In the genomic region with DNA sequence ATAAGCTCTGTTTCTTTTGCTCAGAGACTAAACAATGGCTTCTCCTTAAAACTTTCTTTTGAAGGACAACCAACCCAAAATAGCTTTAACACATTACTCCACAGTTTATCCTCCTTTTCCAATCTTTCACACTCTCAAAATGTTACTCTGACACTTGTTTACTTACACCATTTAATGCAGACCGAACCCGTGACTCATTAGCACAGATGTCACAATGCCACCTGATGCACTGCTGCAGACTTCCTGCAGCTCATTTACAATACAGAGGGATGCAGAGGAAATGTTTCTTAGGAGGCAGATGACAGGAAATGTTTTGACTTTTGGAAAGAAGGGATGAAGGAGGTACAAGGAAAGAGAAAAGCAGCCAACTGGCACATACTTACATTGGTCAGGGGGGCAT, we compare ENCODE assay signal across 17 cellular contexts. TPM values are rescaled to one million over a fixed set of nuclear protein-coding genes. Genes with fewer than 3 reads are reported as not detected.
A peak's percentile ranks its signal among the peaks of the same experiment; 100 is the strongest.
DNase-seq lines count a peak whose midpoint lies in the region; TF ChIP-seq lines count a peak whose summit lies in the region.
"Had no signal": no experiment of that assay in that cellular context is flagged by ENCODE, and none has a peak within 500 bp of the region (broad histone marks: within the 10 kb centered on the region; RNA-seq: fewer than 3 reads in every experiment).

No MANE protein-coding gene starts in this region.

- H3K4me1 Mint-ChIP-seq in H9 = peaks cover 6 to 11% of the 10 kb centered on the region in 2 experiments
- H3K4me1 Mint-ChIP-seq in activated naive CD8-positive, alpha-beta T cell treated with anti-CD3 and anti-CD28 coated beads for 36 hours = no peaks in the 10 kb centered on the region
- H3K4me1 Mint-ChIP-seq: naive thymus-derived CD4-positive, alpha-beta T cell; T-cell had no signal

- no peak overlapping the region for H3K9ac ChIP-seq in H9 (ENCODE audit: extremely low read depth, insufficient read length, low read length)
- no peak overlapping the region for H3K9ac ChIP-seq in NT2/D1 (ENCODE audit: insufficient read length, low read depth)
- no peak overlapping the region for H3K9ac ChIP-seq in fibroblast of lung (ENCODE audit: insufficient read depth, low read length)
- no peak overlapping the region for H3K9ac ChIP-seq in mesenchymal stem cell (ENCODE audit: low read length)

- H4K20me1 ChIP-seq in H9 (ENCODE audit: control insufficient read depth, insufficient read depth, insufficient read length) = no peaks in the 10 kb centered on the region
- no peaks in the 10 kb centered on the region for H4K20me1 ChIP-seq in fibroblast of lung (ENCODE audit: control insufficient read depth, extremely low read depth, insufficient read depth, low read length)

- H3K36me3 Mint-ChIP-seq in H9 (ENCODE audit: insufficient read depth in 1 of 3, low read depth in 3 of 3) = peaks cover 13 to 83% (median 72%) of the 10 kb centered on the region in 3 experiments; a peak in 6 of 7 replicates
- H3K36me3 Mint-ChIP-seq in activated naive CD8-positive, alpha-beta T cell treated with anti-CD3 and anti-CD28 coated beads for 36 hours = peaks cover 33% of the 10 kb centered on the region

- H3K14ac ChIP-seq in H9 (ENCODE audit: insufficient read depth, low read length) = no peak overlapping the region
- H3K14ac ChIP-seq in mesenchymal stem cell (ENCODE audit: low read length in 2 of 2) = no peak overlapping the region

- H3K23me2 ChIP-seq in H9 (ENCODE audit: insufficient read length, low read depth, low read length, poor library complexity, severe bottlenecking) = no peaks in the 10 kb centered on the region

- H3K79me2 ChIP-seq in H9 (ENCODE audit: insufficient read depth, low read length) (no peaks in the 10 kb centered on the region), fibroblast of lung (ENCODE audit: control insufficient read depth, insufficient read depth, low read length) (no peaks in the 10 kb centered on the region)

- TF ChIP-seq CTCF in H9 (conservative IDR thresholded peaks at IDR 0.05) (no peak), fibroblast of lung (conservative IDR thresholded peaks at IDR 0.05 in 1 of 2, IDR thresholded peaks at IDR 0.05 in 1 of 2; ENCODE audit: low read depth in 1 of 2, low read length in 2 of 2) (no peak)

- H3K79me1 ChIP-seq in H9 (ENCODE audit: insufficient read depth, low read depth, low read length, poor library complexity, severe bottlenecking) (no peaks in the 10 kb centered on the region), mesenchymal stem cell (replicated peaks; ENCODE audit: low read length, poor library complexity, severe bottlenecking) (peaks cover 25% of the 10 kb centered on the region)

- H3K4me1 ChIP-seq in H9 (ENCODE audit: insufficient read depth, low read length) (peaks cover 11% of the 10 kb centered on the region), NT2/D1 (ENCODE audit: insufficient read depth, insufficient read length) (no peaks in the 10 kb centered on the region), fibroblast of lung (ENCODE audit: control insufficient read depth, extremely low read depth, insufficient read depth, low read length) (peaks cover 6% of the 10 kb centered on the region), mesenchymal stem cell (ENCODE audit: control insufficient read depth, insufficient read depth, low read depth, low read length) (no peaks in the 10 kb centered on the region)

- no peak overlapping the region for H4K5ac ChIP-seq in H9 (ENCODE audit: insufficient read length, low read depth, low read length)

- no peaks in the 10 kb centered on the region for H3K27me3 Mint-ChIP-seq in H9 (ENCODE audit: low read depth)
- no peaks in the 10 kb centered on the region for H3K27me3 Mint-ChIP-seq in activated naive CD8-positive, alpha-beta T cell treated with anti-CD3 and anti-CD28 coated beads for 36 hours
- H3K27me3 Mint-ChIP-seq: activated CD4-positive, alpha-beta memory T cell treated with anti-CD3 and anti-CD28 coated beads for 36 hours; naive thymus-derived CD4-positive, alpha-beta T cell; T-cell had no signal

- no peak overlapping the region for H2AFZ ChIP-seq in H9 (ENCODE audit: low read length)
- no peak overlapping the region for H2AFZ ChIP-seq in fibroblast of lung (ENCODE audit: low read length)
- no peak overlapping the region for H2AFZ ChIP-seq in mesenchymal stem cell (ENCODE audit: low read depth, low read length)

- no peak overlapping the region for H2BK20ac ChIP-seq in H9 (ENCODE audit: low read depth, low read length, poor library complexity, severe bottlenecking)

- no peak overlapping the region for H3K4me3 ChIP-seq in NT2/D1 (ENCODE audit: insufficient read length, low read depth)
- no peak overlapping the region for H3K4me3 ChIP-seq in fibroblast of lung (replicated peaks in 1 of 4; ENCODE audit: control extremely low read depth in 1 of 4, insufficient read depth in 1 of 4, low read depth in 3 of 4, low read length in 4 of 4)
- no peak overlapping the region for H3K4me3 ChIP-seq in mesenchymal stem cell (ENCODE audit: insufficient read depth in 1 of 2, low read depth in 1 of 2, low read length in 2 of 2)
- H3K4me3 ChIP-seq: cardiac muscle cell, K562, smooth muscle cell, thoracic aorta had no signal

- no peak overlapping the region for H2BK12ac ChIP-seq in H9 (ENCODE audit: insufficient read length, low read depth, low read length)
- no peak overlapping the region for H2BK12ac ChIP-seq in mesenchymal stem cell (ENCODE audit: low read length in 2 of 2)

- H3K4ac ChIP-seq in H9 (ENCODE audit: low read depth, low read length) (no peak overlapping the region), mesenchymal stem cell (ENCODE audit: low read depth in 1 of 2, low read length in 2 of 2) (no peak overlapping the region)

- H3K4me2 ChIP-seq in H9 (ENCODE audit: insufficient read depth, insufficient read length, low read length) (no peak overlapping the region), fibroblast of lung (ENCODE audit: extremely low read depth, insufficient read depth, low read length) (peak overlapping the region; percentile 45), mesenchymal stem cell (ENCODE audit: low read length, poor library complexity, severe bottlenecking) (no peak overlapping the region)
- H3K4me2 ChIP-seq: smooth muscle cell had no signal

- H2BK120ac ChIP-seq in H9 (ENCODE audit: low read depth, low read length, poor library complexity, severe bottlenecking) (no peak overlapping the region), mesenchymal stem cell (ENCODE audit: low read depth, low read length) (no peak overlapping the region)

- H4K91ac ChIP-seq in H9 (ENCODE audit: insufficient read length, low read depth, low read length) (no peak overlapping the region), mesenchymal stem cell (ENCODE audit: low read length) (no peak overlapping the region)

- no peaks in the 10 kb centered on the region for H3K9me3 ChIP-seq in H9 (ENCODE audit: control insufficient read depth, low read depth, low read length)
- no peaks in the 10 kb centered on the region for H3K9me3 ChIP-seq in NT2/D1 (ENCODE audit: insufficient read depth, low read length)
- no peaks in the 10 kb centered on the region for H3K9me3 ChIP-seq in fibroblast of lung (ENCODE audit: control insufficient read depth, insufficient read depth, low read depth, low read length)
- H3K9me3 ChIP-seq in mesenchymal stem cell (ENCODE audit: control insufficient read depth, low read length) = no peaks in the 10 kb centered on the region
- H3K9me3 ChIP-seq: thoracic aorta had no signal

- DNase-seq in H9 = peak; percentile 55
- peak; percentile 6 for DNase-seq in NT2/D1 (ENCODE audit: low read depth, low spot score)
- peak; percentile 25 to 33 for DNase-seq in fibroblast of lung (ENCODE audit: low read depth in 2 of 2)
- DNase-seq in mesenchymal stem cell = peak; percentile 53
- DNase-seq in NCI-H1105 treated with DMSO at 0.1 percent for 48 hours (lab: John Stamatoyannopoulos, UW) = no peak
- no peak for DNase-seq in OCI-M1 (lab: John Stamatoyannopoulos, UW)
- no peak for DNase-seq in activated naive CD8-positive, alpha-beta T cell treated with anti-CD3 and anti-CD28 coated beads for 36 hours
- no peak for DNase-seq in GM19238 (ENCODE audit: insufficient read length, low spot score)
- DNase-seq: activated CD4-positive, alpha-beta memory T cell treated with anti-CD3 and anti-CD28 coated beads for 36 hours; GF-D8; naive thymus-derived CD4-positive, alpha-beta T cell; NCI-H1048; T-cell had no signal

- no peak overlapping the region for H3K56ac ChIP-seq in H9 (ENCODE audit: insufficient read length, low read depth, low read length)

- H3K27me3 ChIP-seq in H9 (ENCODE audit: insufficient read depth, low read length) = no peaks in the 10 kb centered on the region
- no peaks in the 10 kb centered on the region for H3K27me3 ChIP-seq in NT2/D1 (ENCODE audit: insufficient read depth, insufficient read length)
- H3K27me3 ChIP-seq in fibroblast of lung (ENCODE audit: control insufficient read depth, insufficient read depth, low read length) = no peaks in the 10 kb centered on the region
- no peaks in the 10 kb centered on the region for H3K27me3 ChIP-seq in mesenchymal stem cell (ENCODE audit: control insufficient read depth in 1 of 2, insufficient read depth in 1 of 2, low read length in 2 of 2)
- H3K27me3 ChIP-seq: cardiac muscle cell had no signal

- H3K23ac ChIP-seq in H9 (ENCODE audit: insufficient read length, low read depth, low read length) = no peak overlapping the region
- no peak overlapping the region for H3K23ac ChIP-seq in mesenchymal stem cell (ENCODE audit: low read length in 2 of 2)

- H4K8ac ChIP-seq in H9 (replicated peaks; ENCODE audit: insufficient read length, low read depth, low read length) (no peak overlapping the region), mesenchymal stem cell (ENCODE audit: low read length) (no peak overlapping the region)

- H2AK5ac ChIP-seq in H9 (ENCODE audit: insufficient read length, low read length) (no peak overlapping the region), mesenchymal stem cell (ENCODE audit: low read length, severe bottlenecking) (no peak overlapping the region)

- no peak overlapping the region for H3T11ph ChIP-seq in H9 (ENCODE audit: low read length)

- H2BK5ac ChIP-seq in H9 (ENCODE audit: insufficient read length, low read length) (no peak overlapping the region), mesenchymal stem cell (ENCODE audit: low read depth, low read length, poor library complexity, severe bottlenecking) (no peak overlapping the region)

- no peaks in the 10 kb centered on the region for H3K9me3 Mint-ChIP-seq in H9
- H3K9me3 Mint-ChIP-seq in activated naive CD8-positive, alpha-beta T cell treated with anti-CD3 and anti-CD28 coated beads for 36 hours = no peaks in the 10 kb centered on the region
- H3K9me3 Mint-ChIP-seq: activated CD4-positive, alpha-beta memory T cell treated with anti-CD3 and anti-CD28 coated beads for 36 hours; naive thymus-derived CD4-positive, alpha-beta T cell; T-cell had no signal

- H3K4me3 Mint-ChIP-seq in H9 = no peak overlapping the region
- no peak overlapping the region for H3K4me3 Mint-ChIP-seq in activated naive CD8-positive, alpha-beta T cell treated with anti-CD3 and anti-CD28 coated beads for 36 hours
- H3K4me3 Mint-ChIP-seq: activated CD4-positive, alpha-beta memory T cell treated with anti-CD3 and anti-CD28 coated beads for 36 hours; naive thymus-derived CD4-positive, alpha-beta T cell; T-cell had no signal

- H3K18ac ChIP-seq in H9 (ENCODE audit: insufficient read length, low read depth, low read length) = no peak overlapping the region
- no peak overlapping the region for H3K18ac ChIP-seq in mesenchymal stem cell (ENCODE audit: low read depth in 1 of 2, low read length in 2 of 2)

- H3K36me3 ChIP-seq in NT2/D1 (ENCODE audit: insufficient read depth, insufficient read length, low read length) (peaks cover 69% of the 10 kb centered on the region), fibroblast of lung (ENCODE audit: control insufficient read depth, insufficient read depth, low read length) (peaks cover 5% of the 10 kb centered on the region), mesenchymal stem cell (ENCODE audit: control insufficient read depth in 1 of 2, insufficient read depth in 2 of 2, low read depth in 1 of 2, low read length in 2 of 2) (peaks cover 40 to 92% of the 10 kb centered on the region in 2 experiments)

- WGBS in H9 (ENCODE audit: extremely low coverage, insufficient read length, low lambda C conversion rate) = no CpG with 5 or more reads among the region's 2 CpGs
- 31% methylated on average over 2 of the region's 2 CpGs for WGBS in mesenchymal stem cell

- H3K27ac Mint-ChIP-seq in H9 = 0 out of 7 replicates have a peak overlapping the region, but pooled peaks of 1 of the 3 experiments have one; percentile 1
- H3K27ac Mint-ChIP-seq in activated naive CD8-positive, alpha-beta T cell treated with anti-CD3 and anti-CD28 coated beads for 36 hours = no peak overlapping the region
- H3K27ac Mint-ChIP-seq: activated CD4-positive, alpha-beta memory T cell treated with anti-CD3 and anti-CD28 coated beads for 36 hours; naive thymus-derived CD4-positive, alpha-beta T cell; T-cell had no signal

- peak overlapping the region; percentile 34 for H3K27ac ChIP-seq in H9 (ENCODE audit: insufficient read length, low read depth, low read length)
- H3K27ac ChIP-seq in fibroblast of lung (ENCODE audit: insufficient read depth, low read length) = no peak overlapping the region
- no peak overlapping the region for H3K27ac ChIP-seq in mesenchymal stem cell (ENCODE audit: low read length, poor library complexity, severe bottlenecking)
- H3K27ac ChIP-seq: cardiac muscle cell, thoracic aorta had no signal

- H2BK15ac ChIP-seq in H9 (ENCODE audit: low read depth, low read length) (no peak overlapping the region), mesenchymal stem cell (ENCODE audit: low read depth, poor library complexity, severe bottlenecking) (no peak overlapping the region)

RNA-seq across cellular contexts. Expression of a gene that starts 39.1 kb away (rescaled TPM):
- total RNA-seq in H9 (2021) (106 and 116 TPM in 2 replicates), fibroblast of lung (42.1 and 48.4 TPM in 2 replicates)
- 44.1 and 52.7 TPM in 2 replicates for polyA plus RNA-seq in fibroblast of lung
- polyA plus RNA-seq in fibroblast of lung (2012) = 41.0 and 42.9 TPM in 2 replicates
- polyA minus RNA-seq in fibroblast of lung (ENCODE audit: low replicate concordance) = 83.1 and 134 TPM in 2 replicates
- polyA plus RNA-seq in mesenchymal stem cell (2013, experiment 1 of 2) = 42.1 TPM
- polyA plus RNA-seq in mesenchymal stem cell (2013, experiment 2 of 2) = 48.3 TPM
- 10 to 100 TPM; 72.5 to 74.3 TPM for total RNA-seq in activated naive CD8-positive, alpha-beta T cell treated with anti-CD3 and anti-CD28 coated beads for 36 hours

RNA-seq across cellular contexts. Expression of a gene that starts 39.3 kb away (rescaled TPM):
- 33.5 and 34.0 TPM in 2 replicates for total RNA-seq in H9 (2021)
- 17.2 and 20.0 TPM in 2 replicates for total RNA-seq in fibroblast of lung
- polyA plus RNA-seq in fibroblast of lung = 20.4 and 26.9 TPM in 2 replicates
- 10.8 and 14.9 TPM in 2 replicates for polyA plus RNA-seq in fibroblast of lung (2012)
- polyA minus RNA-seq in fibroblast of lung (ENCODE audit: low replicate concordance) = 0.98 and 5.7 TPM in 2 replicates
- 19.0 TPM for polyA plus RNA-seq in mesenchymal stem cell (2013, experiment 1 of 2)
- 18.5 TPM for polyA plus RNA-seq in mesenchymal stem cell (2013, experiment 2 of 2)
- total RNA-seq in activated naive CD8-positive, alpha-beta T cell treated with anti-CD3 and anti-CD28 coated beads for 36 hours = 10 to 100 TPM; 28.8 to 29.5 TPM

Comparison
In these comparisons a context has a peak if more than half of its experiments do, and no peak if none do; other contexts are left out.
1. DNase-seq: peak in H9 (single experiment), NT2/D1 (single experiment), fibroblast of lung (2 of 2) and mesenchymal stem cell (single experiment); none in NCI-H1105 treated with DMSO at 0.1 percent for 48 hours (single experiment), OCI-M1 (single experiment), activated naive CD8-positive, alpha-beta T cell treated with anti-CD3 and anti-CD28 coated beads for 36 hours (single experiment) and GM19238 (single experiment).